Comparison of ENCODE assay signal across 8 cellular contexts in the genomic region with DNA sequence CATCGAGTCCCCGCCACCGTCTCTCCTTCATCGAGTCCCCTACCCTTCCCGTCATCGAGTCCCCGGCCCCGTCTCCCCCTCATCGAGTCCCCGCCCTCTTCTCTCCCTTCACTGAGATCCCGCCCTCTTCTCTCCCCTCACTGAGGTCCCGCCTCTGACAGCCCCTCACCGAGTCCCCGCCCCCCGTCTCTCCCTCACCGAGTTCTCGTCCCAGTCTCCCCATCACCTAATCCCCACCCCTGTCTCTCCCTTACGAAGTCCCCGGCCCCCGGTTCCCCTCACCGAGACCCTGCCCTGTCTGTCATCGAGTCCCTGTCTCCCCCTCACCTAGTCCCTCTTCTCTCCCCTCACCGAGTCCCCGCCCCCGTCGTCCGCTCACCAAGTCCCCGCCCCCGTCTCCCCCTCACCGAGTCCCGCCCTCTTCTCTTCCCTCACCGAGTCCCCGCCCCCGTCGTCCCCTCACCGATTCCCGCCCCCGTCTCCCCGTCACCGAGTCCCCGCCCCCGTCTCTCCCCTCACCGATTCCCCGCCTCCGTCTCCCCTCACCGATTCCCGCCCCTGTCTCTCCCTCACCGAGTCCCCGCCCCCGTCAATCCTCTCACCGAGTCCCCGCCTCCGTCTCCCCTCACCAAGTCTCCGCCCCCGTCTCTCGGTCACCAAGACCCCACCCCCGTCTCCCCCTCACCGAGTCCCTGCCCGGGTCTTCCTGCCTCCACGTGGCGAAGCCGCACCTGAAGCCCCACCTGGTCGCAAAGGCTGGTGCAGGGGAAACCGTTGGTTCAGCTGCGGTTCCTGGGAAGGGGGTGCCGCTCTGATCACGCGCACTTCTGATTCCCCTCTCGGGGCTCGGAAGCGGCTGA. TPM values are rescaled to one million over a fixed set of nuclear protein-coding genes. Genes with fewer than 3 reads are reported as not detected.
DNase-seq lines count a peak whose midpoint lies in the region; ATAC-seq and TF ChIP-seq lines count a peak whose summit lies in the region.

No MANE protein-coding gene starts in this region.

- peak overlapping the region; percentile 82 for H3K4me3 Mint-ChIP-seq in mesothelial cell of epicardium

- no peaks in the 10 kb centered on the region for H4K20me1 ChIP-seq in OCI-LY3 (ENCODE audit: insufficient read depth, low read length)

- DNase-seq in GM10248 (ENCODE audit: extremely low spot score) (peak; percentile 89), HuH-7 (ENCODE audit: low spot score) (peak; percentile 37), epithelial cell of esophagus (ENCODE audit: low read depth) (peak; percentile 98), mesothelial cell of epicardium (ENCODE audit: low spot score in 2 of 2, unreplicated experiment in 2 of 2) (peak; percentile 91 to 98)
- DNase-seq in activated T-cell treated with anti-CD3 and anti-CD28 coated beads, Interleukin-2, amount 50 U/mL, for 1 hour, result peak; percentile 89
- peak; percentile 86 for DNase-seq in stimulated activated CD8-positive, alpha-beta memory T cell treated with anti-CD3 and anti-CD28 coated beads, Interleukin-12 subunit alpha, Interleukin-12 subunit beta, amount 100 ng/mL, for 4 hours (ENCODE audit: low read depth)

- H3K9ac ChIP-seq in OCI-LY3 (ENCODE audit: low read length), result peak overlapping the region; percentile 67

- TF ChIP-seq CTCF in GM10248 (IDR thresholded peaks at IDR 0.05; ENCODE audit: control extremely low read depth, extremely low read depth, low read depth, missing control alignments) (no peak), OCI-LY3 (IDR thresholded peaks at IDR 0.05; ENCODE audit: low read depth, low read length) (no peak), epithelial cell of esophagus (IDR thresholded peaks at IDR 0.05; ENCODE audit: insufficient read depth, low read depth, low read length, missing control alignments) (no peak), mesothelial cell of epicardium (IDR thresholded peaks at IDR 0.05; ENCODE audit: unreplicated experiment) (no peak)

- CTCF ChIA-PET in GM10248 (lab: Yijun Ruan, JAX), result interaction anchor here (1.5 kb wide), 1 partner anchor 167 kb away, joined by 10 read pairs; no protein-coding TSS in a partner anchor

- H3K79me2 ChIP-seq in OCI-LY3 (ENCODE audit: low read length), result no peaks in the 10 kb centered on the region

- H3K4me1 Mint-ChIP-seq in mesothelial cell of epicardium, result peaks cover 26% of the 10 kb centered on the region

- H3K4me3 ChIP-seq in OCI-LY3 (ENCODE audit: low read length) (peak overlapping the region; percentile 91), epithelial cell of esophagus (ENCODE audit: low read length) (peak overlapping the region; percentile 72)

- H3K4me1 ChIP-seq in OCI-LY3 (ENCODE audit: low read length), result peaks cover 4% of the 10 kb centered on the region; the same call in 1 of the 2 replicates

- H3K27me3 Mint-ChIP-seq in mesothelial cell of epicardium (ENCODE audit: low read depth), result no peaks in the 10 kb centered on the region

- peak overlapping the region; percentile 45 for H3K27ac ChIP-seq in OCI-LY3 (ENCODE audit: low read length)

- no peaks in the 10 kb centered on the region for H3K9me3 Mint-ChIP-seq in mesothelial cell of epicardium

- no peaks in the 10 kb centered on the region for H3K9me3 ChIP-seq in OCI-LY3 (ENCODE audit: insufficient read depth, low read length)

- peak overlapping the region; percentile 90 for H2AFZ ChIP-seq in OCI-LY3 (ENCODE audit: low read depth, low read length)

- peak overlapping the region; percentile 73 for H3K4me2 ChIP-seq in OCI-LY3 (ENCODE audit: low read length)

- H3K36me3 ChIP-seq in OCI-LY3 (replicated peaks; ENCODE audit: low read depth, low read length), result no peaks in the 10 kb centered on the region

- ATAC-seq in GM19463 (IDR thresholded peaks at IDR 0.05; ENCODE audit: unreplicated experiment), result no peak

- no peaks in the 10 kb centered on the region for H3K36me3 Mint-ChIP-seq in mesothelial cell of epicardium

- H3K27ac Mint-ChIP-seq in mesothelial cell of epicardium, result peak overlapping the region; percentile 97

- POLR2A ChIA-PET in GM10248 (lab: Yijun Ruan, JAX), result no interaction called here

- H3K27me3 ChIP-seq in OCI-LY3 (ENCODE audit: low read depth, low read length), result no peaks in the 10 kb centered on the region

RNA-seq across cellular contexts. Expression of a gene that starts 23.9 kb away (rescaled TPM):
- 30.4 to 32.1 TPM (median 31.0 TPM) in 3 replicates for total RNA-seq in mesothelial cell of epicardium

RNA-seq across cellular contexts. Expression of a gene that starts 26.5 kb away (rescaled TPM):
- 42.4 to 43.8 TPM (median 43.5 TPM) in 3 replicates for total RNA-seq in mesothelial cell of epicardium

RNA-seq across cellular contexts. Expression of a gene that starts 35.3 kb away (rescaled TPM):
- 248 to 264 TPM (median 260 TPM) in 3 replicates for total RNA-seq in mesothelial cell of epicardium

RNA-seq across cellular contexts. Expression of a gene that starts 42.7 kb away (rescaled TPM):
- total RNA-seq in mesothelial cell of epicardium, result 60.0 to 61.1 TPM (median 60.6 TPM) in 3 replicates

Comparison
In these comparisons a context has a peak if more than half of its experiments do, and no peak if none do; other contexts are left out.
1. DNase-seq: peak in every context shown above with its lines; median percentile 98 in epithelial cell of esophagus; 94 in mesothelial cell of epicardium; 89 in GM10248; 89 in activated T-cell treated with anti-CD3 and anti-CD28 coated beads, Interleukin-2, amount 50 U/mL, for 1 hour; 86 in stimulated activated CD8-positive, alpha-beta memory T cell treated with anti-CD3 and anti-CD28 coated beads, Interleukin-12 subunit alpha, Interleukin-12 subunit beta, amount 100 ng/mL, for 4 hours; 37 in HuH-7.